Comparison of ENCODE assay signal across 8 cellular contexts in genomic region chr1:107142370-107142668, GRCh38. TPM values are rescaled to one million over a fixed set of nuclear protein-coding genes. Genes with fewer than 3 reads are reported as not detected.
DNase-seq lines count a peak whose midpoint lies in the region; ATAC-seq, FAIRE-seq and TF ChIP-seq lines count a peak whose summit lies in the region.

No MANE protein-coding gene starts in this region.

- H3K4me3 ChIP-seq in A673 (ENCODE audit: low read depth, low read length, poor library complexity, severe bottlenecking), result peak overlapping the region; percentile 92
- peak overlapping the region; percentile 21 for H3K4me3 ChIP-seq in kidney epithelial cell (ENCODE audit: low read depth, low read length)
- H3K4me3 ChIP-seq in right lobe of liver, result no peak overlapping the region

- BruUV-seq in A673 (replicated peaks; lab: Mats Ljungman, UMichigan), result no TSS peak

- no peaks in the 10 kb centered on the region for H3K9me3 ChIP-seq in A673 (ENCODE audit: low read depth, low read length, poor library complexity, severe bottlenecking)
- H3K9me3 ChIP-seq in right lobe of liver, result no peaks in the 10 kb centered on the region

- no peaks in the 10 kb centered on the region for H3K36me3 ChIP-seq in A673 (ENCODE audit: insufficient read depth, low read length, poor library complexity, severe bottlenecking)
- H3K36me3 ChIP-seq in kidney epithelial cell (ENCODE audit: control insufficient read depth, insufficient read depth, low read length), result no peaks in the 10 kb centered on the region
- no peaks in the 10 kb centered on the region for H3K36me3 ChIP-seq in right lobe of liver

- TF ChIP-seq CTCF in A673 (conservative IDR thresholded peaks at IDR 0.05; ENCODE audit: low read depth, low read length) (no peak), kidney epithelial cell (IDR thresholded peaks at IDR 0.05; ENCODE audit: insufficient read depth, low read length, poor library complexity, severe bottlenecking) (no peak), right lobe of liver (IDR thresholded peaks at IDR 0.05) (no peak)

- H3K27ac Mint-ChIP-seq in activated naive CD8-positive, alpha-beta T cell, result no peak overlapping the region

- CTCF ChIA-PET in A673 (lab: Charles Lee), result interaction anchor here (0.6 to 1.1 kb wide), 5 partner anchors 30 to 607 kb away, joined by 3 to 6 read pairs (median 4); no protein-coding TSS in a partner anchor

- no peak for ATAC-seq in right lobe of liver

- peaks cover 39% of the 10 kb centered on the region for H3K27me3 Mint-ChIP-seq in activated naive CD8-positive, alpha-beta T cell

- FAIRE-seq in H54 (lab: Jason Lieb, UNC), result peak; percentile 43

- intact Hi-C loops in A673 (cut with micrococcal nuclease; ENCODE audit: unreplicated experiment), result loop anchor here (1.0 to 10.0 kb wide), 8 partner anchors 120 to 1118 kb away; no protein-coding TSS in a partner anchor
- intact Hi-C loops in right lobe of liver (cut with DNase I), result no loop called here

- H3K4me3 Mint-ChIP-seq in activated naive CD8-positive, alpha-beta T cell, result peak overlapping the region; percentile 90

- no peak for TF ChIP-seq POLR2A in H54 (IDR thresholded peaks at IDR 0.05; ENCODE audit: low read depth, low read length)
- TF ChIP-seq POLR2A in right lobe of liver (IDR thresholded peaks at IDR 0.05), result no peak

- POLR2A ChIA-PET in A673 (lab: Charles Lee; ENCODE audit: low non-redundant PET), result no interaction called here

- DNase-seq in A673 (ENCODE audit: low spot score) (no peak), H54 (ENCODE audit: insufficient read length, low spot score) (no peak), kidney epithelial cell (ENCODE audit: low read depth) (no peak), NCI-H69 (lab: John Stamatoyannopoulos, UW) (no peak), right lobe of liver (no peak), NCI-H146 treated with DMSO at 0.1 percent for 48 hours (lab: John Stamatoyannopoulos, UW; ENCODE audit: unreplicated experiment) (no peak)
- no peak for DNase-seq in stimulated activated naive CD4-positive, alpha-beta T cell treated with Interleukin-2 at 50 U/mL for 16 hours (lab: John Stamatoyannopoulos, UW)

- H3K27ac ChIP-seq in A673 (ENCODE audit: low read depth, low read length, poor library complexity, severe bottlenecking) (peak overlapping the region; percentile 91), right lobe of liver (no peak overlapping the region)

- H3K27me3 ChIP-seq in A673 (replicated peaks; ENCODE audit: insufficient read depth, low read depth, low read length, poor library complexity) (no peaks in the 10 kb centered on the region), kidney epithelial cell (ENCODE audit: control insufficient read depth, insufficient read depth, low read length) (no peaks in the 10 kb centered on the region), right lobe of liver (peaks cover 0 to 26% of the 10 kb centered on the region in 2 donors)

- 2% methylated on average over 3 of the region's 3 CpGs for WGBS in right lobe of liver (ENCODE audit: insufficient coverage, low coverage, low lambda C conversion rate, missing lambda C conversion rate)

- no peaks in the 10 kb centered on the region for H3K9me3 Mint-ChIP-seq in activated naive CD8-positive, alpha-beta T cell (ENCODE audit: low read depth)

- H3K4me1 ChIP-seq in A673 (ENCODE audit: insufficient read depth, low read length, poor library complexity, severe bottlenecking) (peaks cover 42% of the 10 kb centered on the region), right lobe of liver (peaks cover 0 to 23% (median 4%) of the 10 kb centered on the region in 4 donors)

- no peaks in the 10 kb centered on the region for H3K36me3 Mint-ChIP-seq in activated naive CD8-positive, alpha-beta T cell

- H3K4me1 Mint-ChIP-seq in activated naive CD8-positive, alpha-beta T cell (ENCODE audit: low read depth), result peaks cover 26% of the 10 kb centered on the region

RNA-seq across cellular contexts. Expression of gene NTNG1, which starts 1.5 kb away (rescaled TPM):
- total RNA-seq in A673 (2021) (91.5 and 93.8 TPM in 2 replicates), kidney epithelial cell (3.7 and 5.2 TPM in 2 replicates), right lobe of liver (not detected)

Comparison
In these comparisons a context has a peak if more than half of its experiments do, and no peak if none do; other contexts are left out.
1. H3K4me3 ChIP-seq: peak in A673 (single experiment) and kidney epithelial cell (single experiment); none in right lobe of liver (0 of 3).
2. RNA of gene NTNG1, which starts 1.5 kb away (total RNA-seq): 91.5 to 93.8 TPM in A673; 3.7 to 5.2 TPM in kidney epithelial cell and not detected in right lobe of liver; every median in the first group is over 10 times any median in the second.